ENCODE assay signal across 29 cellular contexts in genomic region chr20:61891916-61892649, GRCh38.
"Had no signal": no experiment of that assay in that cellular context is flagged by ENCODE, and none has a peak within 500 bp of the region (broad histone marks: within the 10 kb centered on the region; RNA-seq: fewer than 3 reads in every experiment).

No MANE protein-coding gene starts in this region.

- H3K9me3 ChIP-seq: adrenal gland, thyroid gland, upper lobe of left lung had no signal

- ATAC-seq: effector memory CD8-positive, alpha-beta T cell; gastroesophageal sphincter; left cardiac atrium; sciatic nerve; stimulated activated memory B cell treated with anti-CD40 and anti-IgM and Interleukin-4, amounts not matched to agents 10 μg/mL and 1 μg/mL and 100 μg/mL, for 72 hours had no signal

- H3K27me3 ChIP-seq: adrenal gland, cardiac muscle cell, hepatocyte, thyroid gland had no signal

- H3K4me3 ChIP-seq: adrenal gland, cardiac muscle cell, coronary artery, gastroesophageal sphincter, hepatocyte, stomach, thyroid gland, upper lobe of left lung had no signal

- H3K36me3 ChIP-seq: adrenal gland, cardiac muscle cell, gastroesophageal sphincter, stomach, thyroid gland, upper lobe of left lung had no signal

- H3K27ac ChIP-seq: adrenal gland, cardiac muscle cell, coronary artery, gastroesophageal sphincter, hepatocyte, stomach, thyroid gland, upper lobe of left lung had no signal

- H3K4me1 ChIP-seq: adrenal gland, gastroesophageal sphincter, stomach, thyroid gland, upper lobe of left lung had no signal

- DNase-seq: activated CD4-positive, alpha-beta memory T cell treated with anti-CD3 and anti-CD28 coated beads for 36 hours; activated CD4-positive, alpha-beta T cell treated with anti-CD3 and anti-CD28 coated beads, Interleukin-2, amount 10 ng/mL, durations not matched to agents 24 days and 14 days; activated CD4-positive, CD25-positive, alpha-beta regulatory T cell treated with anti-CD3 and anti-CD28 coated beads, Interleukin-2, amount 50 U/mL, for 72 hours; activated CD8-positive, alpha-beta memory T cell treated with anti-CD3 and anti-CD28 coated beads, Interleukin-2, amount 50 U/mL, for 4 hours; activated effector memory CD4-positive, alpha-beta T cell treated with anti-CD3 and anti-CD28 coated beads, Interleukin-2, amount 50 U/mL, for 16 hours; activated naive CD4-positive, alpha-beta T cell treated with anti-CD3 and anti-CD28 coated beads for 36 hours; activated naive CD8-positive, alpha-beta T cell treated with anti-CD3 and anti-CD28 coated beads for 36 hours; activated T-cell treated with anti-CD3 and anti-CD28 coated beads, Interleukin-2, amount 50 U/mL, for 1 hour; adrenal gland; aorta; effector memory CD8-positive, alpha-beta T cell; erythroblast; islet precursor cell; naive B cell; small intestine; stimulated activated CD4-positive, alpha-beta T cell treated with anti-CD3 and anti-CD28 coated beads, Interleukin-1b, Interleukin-23, amount 100 ng/mL, for 48 hours; stimulated activated CD4-positive, alpha-beta T cell treated with anti-CD3 and anti-CD28 coated beads, Interleukin-4, amount 100 ng/mL, for 4 hours; stimulated activated CD8-positive, alpha-beta memory T cell treated with anti-CD3 and anti-CD28 coated beads, Interleukin-4, amount 100 ng/mL, for 48 hours; stomach; T-helper 2 cell; thyroid gland; upper lobe of left lung had no signal

- FAIRE-seq: small intestine had no signal
